ENCODE assay signal across 8 cellular contexts in the genomic region with DNA sequence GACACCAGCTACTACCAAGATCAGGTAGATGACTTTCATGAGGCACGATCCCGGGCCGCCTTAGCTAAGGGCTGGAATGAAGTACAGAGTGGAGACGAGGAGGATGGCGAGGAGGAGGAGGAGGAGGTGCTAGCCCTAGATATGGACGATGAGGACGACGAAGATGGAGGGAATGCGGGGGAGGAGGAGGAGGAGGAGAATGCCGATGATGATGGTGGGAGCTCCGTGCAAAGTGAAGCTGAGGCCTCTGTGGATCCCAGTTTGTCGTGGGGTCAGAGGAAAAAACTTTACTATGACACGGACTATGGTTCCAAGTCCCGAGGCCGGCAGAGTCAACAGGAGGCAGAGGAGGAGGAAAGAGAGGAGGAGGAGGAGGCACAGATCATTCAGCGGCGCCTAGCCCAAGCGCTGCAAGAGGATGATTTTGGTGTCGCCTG. TPM values are rescaled to one million over a fixed set of nuclear protein-coding genes. Genes with fewer than 3 reads are reported as not detected.
A peak's percentile ranks its signal among the peaks of the same experiment; 100 is the strongest.
DNase-seq lines count a peak whose midpoint lies in the region; ATAC-seq and TF ChIP-seq lines count a peak whose summit lies in the region.

No MANE protein-coding gene starts in this region.

- peak overlapping the region; percentile 89 for H3K4me3 ChIP-seq in PC-3 (ENCODE audit: low read length)
- peak overlapping the region; percentile 42 for H3K4me3 ChIP-seq in mucosa of stomach (ENCODE audit: low read length)

- no peaks in the 10 kb centered on the region for H3K27me3 Mint-ChIP-seq in dendritic cell treated with granulocyte-macrophage colony-stimulating factor and Interleukin-4, amounts not matched to agents 40 ng/mL and 50 ng/mL, for 4 days

- ATAC-seq in PC-3 (peak; percentile 5), HG03565 (IDR thresholded peaks at IDR 0.05; ENCODE audit: unreplicated experiment) (no peak)

- peaks cover 49% of the 10 kb centered on the region for H3K79me2 ChIP-seq in PC-3 (ENCODE audit: low read length)

- DNase-seq in stimulated activated CD4-positive, alpha-beta T cell treated with anti-CD3 and anti-CD28 coated beads, Interleukin-2, amount 100 ng/mL, for 4 hours (ENCODE audit: low read depth) = peak; percentile 15
- no peak for DNase-seq in stimulated activated CD4-positive, alpha-beta T cell treated with anti-CD3 and anti-CD28 coated beads, Interleukin-2, amount 100 ng/mL, for 24 hours
- DNase-seq in PC-3 = no peak
- DNase-seq in DMS79 treated with DMSO at 0.1 percent for 48 hours (lab: John Stamatoyannopoulos, UW) = no peak
- DNase-seq in NCI-H1105 (lab: John Stamatoyannopoulos, UW) = no peak

- H3K9me2 ChIP-seq in PC-3 (replicated peaks; ENCODE audit: low read length) = no peaks in the 10 kb centered on the region

- no peaks in the 10 kb centered on the region for H3F3A ChIP-seq in PC-3 (ENCODE audit: low read length, unreplicated experiment)

- TSS peak; percentile 64 for BruUV-seq in PC-3 (replicated peaks; lab: Mats Ljungman, UMichigan)

- peaks cover 34% of the 10 kb centered on the region for H3K36me3 Mint-ChIP-seq in dendritic cell treated with granulocyte-macrophage colony-stimulating factor and Interleukin-4, amounts not matched to agents 40 ng/mL and 50 ng/mL, for 4 days (ENCODE audit: low read depth)

- peak overlapping the region; percentile 93 for H3K4me2 ChIP-seq in PC-3 (ENCODE audit: low read length)

- H3K27me3 ChIP-seq in PC-3 (ENCODE audit: low read length) = no peaks in the 10 kb centered on the region
- H3K27me3 ChIP-seq in mucosa of stomach (ENCODE audit: control insufficient read depth, insufficient read depth, low read length) = no peaks in the 10 kb centered on the region

- POLR2A ChIA-PET in PC-3 (lab: Charles Lee; ENCODE audit: unreplicated experiment) = interaction anchor here (0.8 kb wide), 1 partner anchor 321 kb away, joined by 4 read pairs; no protein-coding TSS in a partner anchor

- CTCF ChIA-PET in PC-3 (lab: Charles Lee) = interaction anchor here (0.6 kb wide), 2 partner anchors 16 to 321 kb away, joined by 3 to 6 read pairs; no protein-coding TSS in a partner anchor

- H2AFZ ChIP-seq in PC-3 (ENCODE audit: low read length) = peak overlapping the region; percentile 76

- H3K4me3 Mint-ChIP-seq in dendritic cell treated with granulocyte-macrophage colony-stimulating factor and Interleukin-4, amounts not matched to agents 40 ng/mL and 50 ng/mL, for 4 days = peak overlapping the region; percentile 93

- H3K4me1 ChIP-seq in PC-3 (ENCODE audit: insufficient read depth, low read length) = peaks cover 21% of the 10 kb centered on the region
- H3K4me1 ChIP-seq in mucosa of stomach (ENCODE audit: control insufficient read depth, insufficient read depth, low read length) = peaks cover 8% of the 10 kb centered on the region

- H3K4me1 Mint-ChIP-seq in dendritic cell treated with granulocyte-macrophage colony-stimulating factor and Interleukin-4, amounts not matched to agents 40 ng/mL and 50 ng/mL, for 4 days (ENCODE audit: low read depth) = peaks cover 33% of the 10 kb centered on the region

- peak overlapping the region; percentile 68 for H3K27ac ChIP-seq in PC-3 (ENCODE audit: low read length)

- peak overlapping the region; percentile 94 for H3K9ac ChIP-seq in PC-3 (ENCODE audit: low read length)
- peak overlapping the region; percentile 97 for H3K9ac ChIP-seq in mucosa of stomach (ENCODE audit: low read length)

- no peaks in the 10 kb centered on the region for H3K9me3 Mint-ChIP-seq in dendritic cell treated with granulocyte-macrophage colony-stimulating factor and Interleukin-4, amounts not matched to agents 40 ng/mL and 50 ng/mL, for 4 days

- intact Hi-C loops in PC-3 (cut with micrococcal nuclease) = loop anchor here (1.0 to 5.0 kb wide), 5 partner anchors 15 to 303 kb away; a partner anchor contains a TSS
- intact Hi-C loops in dendritic cell treated with granulocyte-macrophage colony-stimulating factor and Interleukin-4, amounts not matched to agents 40 ng/mL and 50 ng/mL, for 4 days (cut with micrococcal nuclease) = loop anchor here (1.0 to 5.0 kb wide), 4 partner anchors 15 to 303 kb away; a partner anchor contains a TSS

- H3K9me3 ChIP-seq in PC-3 (ENCODE audit: low read length) = no peaks in the 10 kb centered on the region
- no peaks in the 10 kb centered on the region for H3K9me3 ChIP-seq in mucosa of stomach (ENCODE audit: control insufficient read depth, low read length)

- peaks cover 10% of the 10 kb centered on the region for H3K36me3 ChIP-seq in PC-3 (ENCODE audit: low read depth, low read length)
- H3K36me3 ChIP-seq in mucosa of stomach (ENCODE audit: control insufficient read depth, insufficient read depth, low read length) = no peaks in the 10 kb centered on the region

- no peak for TF ChIP-seq CTCF in PC-3 (conservative IDR thresholded peaks at IDR 0.05; ENCODE audit: low read depth, low read length)

- peak overlapping the region; percentile 99 for H3K27ac Mint-ChIP-seq in dendritic cell treated with granulocyte-macrophage colony-stimulating factor and Interleukin-4, amounts not matched to agents 40 ng/mL and 50 ng/mL, for 4 days

- peaks cover 16% of the 10 kb centered on the region for H4K20me1 ChIP-seq in PC-3 (ENCODE audit: low read length)

RNA-seq across cellular contexts. Expression of a gene that starts 0.5 kb away (rescaled TPM):
- total RNA-seq in PC-3 (2014; rRNA removed) = 27.8 and 38.5 TPM in 2 replicates

RNA-seq across cellular contexts. Expression of a gene that starts 22.5 kb away (rescaled TPM):
- total RNA-seq in PC-3 (2014; rRNA removed) = not detected in 2 replicates

RNA-seq across cellular contexts. Expression of a gene that starts 33.0 kb away (rescaled TPM):
- total RNA-seq in PC-3 (2014; rRNA removed) = 22.1 and 25.6 TPM in 2 replicates
